21 cellular contexts compared by ENCODE assay signal in genomic region chr12:102903318-102904007, GRCh38. TPM values are rescaled to one million over a fixed set of nuclear protein-coding genes. Genes with fewer than 3 reads are reported as not detected.
DNase-seq lines count a peak whose midpoint lies in the region; ATAC-seq and TF ChIP-seq lines count a peak whose summit lies in the region.
"Had no signal": no experiment of that assay in that cellular context is flagged by ENCODE, and none has a peak within 500 bp of the region (broad histone marks: within the 10 kb centered on the region; RNA-seq: fewer than 3 reads in every experiment).

No MANE protein-coding gene starts in this region.

- H3K27me3 Mint-ChIP-seq in stimulated activated naive B cell treated with anti-CD40 and anti-IgM and Interleukin-4, amounts not matched to agents 10 μg/mL and 1 μg/mL and 100 μg/mL, for 72 hours, result peaks cover 8 to 20% of the 10 kb centered on the region in 2 donors
- peaks cover 4% of the 10 kb centered on the region for H3K27me3 Mint-ChIP-seq in CD4-positive, alpha-beta T cell

- intact Hi-C loops in CD4-positive, alpha-beta T cell (cut with DNase I, micrococcal nuclease), result no loop called here

- no peaks in the 10 kb centered on the region for H3K27me3 ChIP-seq in OCI-LY3 (ENCODE audit: low read depth, low read length)
- H3K27me3 ChIP-seq in CD4-positive, alpha-beta T cell (ENCODE audit: control insufficient read depth, insufficient read depth, low read length), result no peaks in the 10 kb centered on the region
- H3K27me3 ChIP-seq: SJSA1 had no signal

- H3K27ac ChIP-seq in OCI-LY3 (ENCODE audit: low read length), result peak overlapping the region; percentile 11; the same call in 1 of the 2 replicates
- H3K27ac ChIP-seq in CD4-positive, alpha-beta T cell (ENCODE audit: low read depth, low read length), result no peak overlapping the region
- H3K27ac ChIP-seq: C4-2B, SJSA1 had no signal

- no peak for TF ChIP-seq CTCF in OCI-LY3 (IDR thresholded peaks at IDR 0.05; ENCODE audit: low read depth, low read length)
- TF ChIP-seq CTCF in CD4-positive, alpha-beta T cell (IDR thresholded peaks at IDR 0.05), result no peak

- CTCF ChIA-PET in CD4-positive, alpha-beta T cell (lab: Charles Lee), result no interaction called here

- POLR2A ChIA-PET in CD4-positive, alpha-beta T cell (lab: Charles Lee), result no interaction called here

- H3K79me2 ChIP-seq in OCI-LY3 (ENCODE audit: low read length), result no peaks in the 10 kb centered on the region

- no peak overlapping the region for H3K4me3 Mint-ChIP-seq in stimulated activated naive B cell treated with anti-CD40 and anti-IgM and Interleukin-4, amounts not matched to agents 10 μg/mL and 1 μg/mL and 100 μg/mL, for 72 hours
- H3K4me3 Mint-ChIP-seq in CD4-positive, alpha-beta T cell, result no peak overlapping the region

- no peak overlapping the region for H3K4me3 ChIP-seq in OCI-LY3 (ENCODE audit: low read length)
- H3K4me3 ChIP-seq: HAP-1, SJSA1 had no signal

- no peaks in the 10 kb centered on the region for H3K9me3 ChIP-seq in OCI-LY3 (ENCODE audit: insufficient read depth, low read length)
- no peaks in the 10 kb centered on the region for H3K9me3 ChIP-seq in CD4-positive, alpha-beta T cell (ENCODE audit: control insufficient read depth, low read length)
- H3K9me3 ChIP-seq: Caco-2, HAP-1, SJSA1 had no signal

- H3K4me2 ChIP-seq in OCI-LY3 (ENCODE audit: low read length), result no peak overlapping the region; the same call in 1 of the 2 replicates

- H2AFZ ChIP-seq in OCI-LY3 (ENCODE audit: low read depth, low read length), result no peak overlapping the region

- H3K4me1 ChIP-seq in OCI-LY3 (ENCODE audit: low read length), result peaks cover 50% of the 10 kb centered on the region
- H3K4me1 ChIP-seq: HAP-1, SJSA1 had no signal

- no peaks in the 10 kb centered on the region for H4K20me1 ChIP-seq in OCI-LY3 (ENCODE audit: insufficient read depth, low read length)

- no peak overlapping the region for H3K9ac ChIP-seq in OCI-LY3 (ENCODE audit: low read length)

- H3K27ac Mint-ChIP-seq in stimulated activated naive B cell treated with anti-CD40 and anti-IgM and Interleukin-4, amounts not matched to agents 10 μg/mL and 1 μg/mL and 100 μg/mL, for 72 hours, result no peak overlapping the region
- H3K27ac Mint-ChIP-seq in CD4-positive, alpha-beta T cell, result no peak overlapping the region

- H3K36me3 Mint-ChIP-seq in stimulated activated naive B cell treated with anti-CD40 and anti-IgM and Interleukin-4, amounts not matched to agents 10 μg/mL and 1 μg/mL and 100 μg/mL, for 72 hours, result no peaks in the 10 kb centered on the region
- no peaks in the 10 kb centered on the region for H3K36me3 Mint-ChIP-seq in CD4-positive, alpha-beta T cell (ENCODE audit: low read depth)

- H3K4me1 Mint-ChIP-seq in stimulated activated naive B cell treated with anti-CD40 and anti-IgM and Interleukin-4, amounts not matched to agents 10 μg/mL and 1 μg/mL and 100 μg/mL, for 72 hours, result no peaks in the 10 kb centered on the region
- H3K4me1 Mint-ChIP-seq in CD4-positive, alpha-beta T cell (ENCODE audit: low read depth), result no peaks in the 10 kb centered on the region

- no peaks in the 10 kb centered on the region for H3K9me3 Mint-ChIP-seq in stimulated activated naive B cell treated with anti-CD40 and anti-IgM and Interleukin-4, amounts not matched to agents 10 μg/mL and 1 μg/mL and 100 μg/mL, for 72 hours
- H3K9me3 Mint-ChIP-seq in CD4-positive, alpha-beta T cell, result no peaks in the 10 kb centered on the region

- peak; percentile 76 to 82 for ATAC-seq in stimulated activated naive B cell treated with anti-CD40 and anti-IgM and Interleukin-4, amounts not matched to agents 10 μg/mL and 1 μg/mL and 100 μg/mL, for 72 hours (replicated peaks)
- ATAC-seq in CD4-positive, alpha-beta T cell (ENCODE audit: poor library complexity), result no peak
- ATAC-seq in esophagus mucosa, result no peak
- ATAC-seq: PC-3 had no signal

- DNase-seq in NCI-H82 (lab: John Stamatoyannopoulos, UW) (peak; percentile 1), NCI-H82 treated with DMSO at 0.1 percent for 48 hours (lab: John Stamatoyannopoulos, UW; ENCODE audit: unreplicated experiment) (no peak), NCI-H1436 (lab: John Stamatoyannopoulos, UW) (peak; percentile 88), amniotic stem cell (lab: John Stamatoyannopoulos, UW) (no peak)
- DNase-seq in stimulated activated naive B cell treated with anti-CD40 and anti-IgM and Interleukin-4, amounts not matched to agents 10 μg/mL and 1 μg/mL and 100 μg/mL, for 72 hours, result no peak
- no peak for DNase-seq in CD4-positive, alpha-beta T cell
- DNase-seq: Caco-2; DND-41; GDM1; MV-4-11; NCI-H1417 treated with DMSO at 0.1 percent for 48 hours; NCI-H510A treated with DMSO at 0.1 percent for 48 hours; NK-92 treated with Interleukin-12 subunit alpha and Interleukin-12 subunit beta, amount 100 ng/mL, for 24 hours; PC-3 had no signal

- no peaks in the 10 kb centered on the region for H3K36me3 ChIP-seq in OCI-LY3 (replicated peaks; ENCODE audit: low read depth, low read length)
- H3K36me3 ChIP-seq: HAP-1, SJSA1 had no signal

RNA-seq across cellular contexts. Expression of gene PAH, which starts 13.6 kb away (rescaled TPM):
- total RNA-seq in CD4-positive, alpha-beta T cell, result not detected
- not detected for total RNA-seq in esophagus mucosa
- total RNA-seq: A172, HT1080, PC-3, SJSA1 had no signal

RNA-seq across cellular contexts. Expression of gene ASCL1, which starts 54.0 kb away (rescaled TPM):
- not detected for total RNA-seq in CD4-positive, alpha-beta T cell
- not detected for total RNA-seq in esophagus mucosa
- total RNA-seq: A172, Caco-2, HT1080, PC-3, SJSA1 had no signal

Comparison
In these comparisons a context has a peak if more than half of its experiments do, and no peak if none do; other contexts are left out.
1. DNase-seq: peak in NCI-H82 (single experiment) and NCI-H1436 (single experiment); none in NCI-H82 treated with DMSO at 0.1 percent for 48 hours (single experiment), stimulated activated naive B cell treated with anti-CD40 and anti-IgM and Interleukin-4, amounts not matched to agents 10 μg/mL and 1 μg/mL and 100 μg/mL, for 72 hours (single experiment), CD4-positive, alpha-beta T cell (0 of 10) and amniotic stem cell (single experiment).
2. ATAC-seq: peak in stimulated activated naive B cell treated with anti-CD40 and anti-IgM and Interleukin-4, amounts not matched to agents 10 μg/mL and 1 μg/mL and 100 μg/mL, for 72 hours (2 of 2); none in CD4-positive, alpha-beta T cell (single experiment) and esophagus mucosa (single experiment).